Comparison of ENCODE assay signal across 19 cellular contexts in genomic region chr16:9849697-9850245, GRCh38.
DNase-seq lines count a peak whose midpoint lies in the region; ATAC-seq, FAIRE-seq and TF ChIP-seq lines count a peak whose summit lies in the region.
"Had no signal": no experiment of that assay in that cellular context is flagged by ENCODE, and none has a peak within 500 bp of the region (broad histone marks: within the 10 kb centered on the region; RNA-seq: fewer than 3 reads in every experiment).

No MANE protein-coding gene starts in this region.

- peak; percentile 47 for DNase-seq in DMS79 (lab: John Stamatoyannopoulos, UW)
- DNase-seq in G401 (ENCODE audit: low spot score), result peak; percentile 66
- DNase-seq in bronchial epithelial cell (ENCODE audit: low read depth), result no peak
- DNase-seq in H1 (ENCODE audit: low read depth in 1 of 2, low spot score in 2 of 2), result no peak
- no peak for DNase-seq in tibial nerve (ENCODE audit: low spot score in 2 of 2)
- no peak for DNase-seq in GM19238 (ENCODE audit: insufficient read length, low spot score)
- no peak for DNase-seq in right lobe of liver
- DNase-seq: Calu3; CD8-positive, alpha-beta T cell; GDM1; GOT3; IMR-90 had no signal

- H3K4me1 ChIP-seq in H1 (replicated peaks in 1 of 4; ENCODE audit: control insufficient read depth in 3 of 4, insufficient read depth in 4 of 4, low read length in 3 of 4) (no peaks in the 10 kb centered on the region; a peak in 1 of 7 replicates), tibial nerve (no peaks in the 10 kb centered on the region), right lobe of liver (no peaks in the 10 kb centered on the region)
- H3K4me1 ChIP-seq: HAP-1 had no signal

- no peak overlapping the region for H4K8ac ChIP-seq in H1 (ENCODE audit: extremely low read depth, insufficient read depth, low read length)

- H4K20me1 ChIP-seq in H1 (replicated peaks in 1 of 2; ENCODE audit: control insufficient read depth in 1 of 2, insufficient read depth in 2 of 2, low read length in 2 of 2), result no peaks in the 10 kb centered on the region
- H4K20me1 ChIP-seq: BLaER1 treated with 17β-estradiol and CSF1 and Interleukin-3, amounts not matched to agents 10 nM and 100 nM had no signal

- H3K79me1 ChIP-seq in H1 (ENCODE audit: low read depth, low read length), result no peaks in the 10 kb centered on the region

- H2BK5ac ChIP-seq in H1 (ENCODE audit: low read depth, low read length), result no peak overlapping the region

- no peaks in the 10 kb centered on the region for H3K79me2 ChIP-seq in H1 (ENCODE audit: control insufficient read depth in 1 of 2, insufficient read depth in 2 of 2, low read length in 2 of 2)

- peaks cover 0 to 2% of the 10 kb centered on the region in 2 experiments; a peak in 1 of 4 replicates for H3K9me3 ChIP-seq in H1 (ENCODE audit: insufficient read depth in 2 of 2, low read depth in 1 of 2, low read length in 1 of 2)
- peaks cover 0 to 5% (median 0%) of the 10 kb centered on the region in 4 donors for H3K9me3 ChIP-seq in tibial nerve
- H3K9me3 ChIP-seq in right lobe of liver, result no peaks in the 10 kb centered on the region
- H3K9me3 ChIP-seq: HAP-1 had no signal

- TF ChIP-seq RAD21 in H1 (IDR thresholded peaks at IDR 0.05 in 1 of 2, conservative IDR thresholded peaks at IDR 0.05 in 1 of 2; ENCODE audit: low read depth in 2 of 2, low read length in 2 of 2), result no peak

- CTCF ChIA-PET in H1 (lab: Charles Lee; ENCODE audit: partially characterized antibody), result no interaction called here

- no peaks in the 10 kb centered on the region for H3K36me3 ChIP-seq in bronchial epithelial cell (ENCODE audit: control insufficient read depth, insufficient read depth, low read length)
- no peaks in the 10 kb centered on the region for H3K36me3 ChIP-seq in H1 (ENCODE audit: control insufficient read depth in 2 of 4, insufficient read depth in 4 of 4, low read length in 3 of 4)
- H3K36me3 ChIP-seq in tibial nerve, result no peaks in the 10 kb centered on the region
- no peaks in the 10 kb centered on the region for H3K36me3 ChIP-seq in right lobe of liver
- H3K36me3 ChIP-seq: BLaER1 treated with 17β-estradiol and CSF1 and Interleukin-3, amounts not matched to agents 10 nM and 100 nM; HAP-1 had no signal

- TF ChIP-seq EP300 in H1 (IDR thresholded peaks at IDR 0.05; ENCODE audit: borderline replicate concordance in 1 of 2, low read depth in 2 of 2, low read length in 2 of 2) (no peak), tibial nerve (IDR thresholded peaks at IDR 0.05) (no peak)

- H4K5ac ChIP-seq in H1 (ENCODE audit: insufficient read length, low read depth, low read length), result no peak overlapping the region

- H4K91ac ChIP-seq in H1 (replicated peaks; ENCODE audit: insufficient read length, low read length), result no peak overlapping the region

- no peak overlapping the region for H2BK15ac ChIP-seq in H1 (ENCODE audit: low read length)

- H3K4ac ChIP-seq in H1 (replicated peaks; ENCODE audit: insufficient read length, low read depth, low read length), result no peak overlapping the region

- no peak overlapping the region for H2BK20ac ChIP-seq in H1 (ENCODE audit: low read length)

- FAIRE-seq in bronchial epithelial cell (lab: Jason Lieb, UNC) (peak; percentile 64), H1 (lab: Jason Lieb, UNC) (no peak)
- FAIRE-seq: GM12892, GM18507, HTR-8/SVneo, K562 had no signal

- intact Hi-C loops in right lobe of liver (cut with DNase I), result no loop called here

- peak overlapping the region; percentile 3; the same call in 1 of the 2 replicates for H2AFZ ChIP-seq in H1 (ENCODE audit: low read length)

- WGBS in H1 (ENCODE audit: extremely low coverage in 1 of 2, insufficient coverage in 1 of 2, insufficient read length in 1 of 2, insufficient replicate concordance in 2 of 2, low coverage in 1 of 2, low lambda C conversion rate in 2 of 2, missing lambda C conversion rate in 1 of 2), 2 experiments, result 92% methylated on average over 20 of the region's 20 CpGs; no CpG with 5 or more reads in 1 of the 2 experiments
- 81 to 83% methylated on average over 19 to 20 of the region's 20 CpGs for WGBS in tibial nerve, 2 donors
- 78% methylated on average over 18 of the region's 20 CpGs for WGBS in right lobe of liver (ENCODE audit: insufficient coverage, low coverage, low lambda C conversion rate, missing lambda C conversion rate)

- H3K4me3 ChIP-seq in bronchial epithelial cell (ENCODE audit: low read depth, low read length) (no peak overlapping the region), H1 (ENCODE audit: extremely low read depth in 1 of 4, insufficient read depth in 2 of 4, low read depth in 3 of 4, low read length in 4 of 4) (no peak overlapping the region), tibial nerve (no peak overlapping the region), right lobe of liver (no peak overlapping the region)
- H3K4me3 ChIP-seq: BLaER1 treated with 17β-estradiol and CSF1 and Interleukin-3, amounts not matched to agents 10 nM and 100 nM; HAP-1; K562 had no signal

- H3K14ac ChIP-seq in H1 (ENCODE audit: insufficient read length), result no peak overlapping the region

- H2BK12ac ChIP-seq in H1 (ENCODE audit: low read depth, low read length), result no peak overlapping the region; the same call in 1 of the 2 replicates

- no peaks in the 10 kb centered on the region for H3K23me2 ChIP-seq in H1 (ENCODE audit: low read depth, low read length)

- POLR2A ChIA-PET in H1 (lab: Charles Lee; ENCODE audit: partially characterized antibody), result no interaction called here

- H3K56ac ChIP-seq in H1 (replicated peaks; ENCODE audit: insufficient read length, low read depth, low read length), result no peak overlapping the region

- no peak for ATAC-seq in right lobe of liver
- ATAC-seq in HG02798 (IDR thresholded peaks at IDR 0.05; ENCODE audit: poor library complexity, unreplicated experiment), result no peak
- ATAC-seq: CD8-positive, alpha-beta T cell; K562 had no signal

- H3K27me3 ChIP-seq in bronchial epithelial cell (ENCODE audit: control insufficient read depth, insufficient read depth, low read length), result no peaks in the 10 kb centered on the region
- H3K27me3 ChIP-seq in H1 (replicated peaks in 1 of 4; ENCODE audit: control insufficient read depth in 3 of 4, extremely low read depth in 1 of 4, insufficient read depth in 3 of 4, low read length in 3 of 4), result no peaks in the 10 kb centered on the region
- H3K27me3 ChIP-seq in tibial nerve, result no peaks in the 10 kb centered on the region
- H3K27me3 ChIP-seq in right lobe of liver, result no peaks in the 10 kb centered on the region
- H3K27me3 ChIP-seq: BLaER1 treated with 17β-estradiol and CSF1 and Interleukin-3, amounts not matched to agents 10 nM and 100 nM had no signal

- in situ Hi-C loops in G401 (cut with HindIII; ENCODE audit: low sequenced_read_pairs), result no loop called here

- H3K27ac ChIP-seq in H1 (ENCODE audit: low read depth, low read length), result no peak overlapping the region
- H3K27ac ChIP-seq in tibial nerve, result no peak overlapping the region
- no peak overlapping the region for H3K27ac ChIP-seq in right lobe of liver
- H3K27ac ChIP-seq: BLaER1 treated with 17β-estradiol and CSF1 and Interleukin-3, amounts not matched to agents 10 nM and 100 nM had no signal

- no peak overlapping the region for H3K4me2 ChIP-seq in H1 (ENCODE audit: insufficient read depth in 1 of 2, low read depth in 2 of 2, low read length in 2 of 2)
- H3K4me2 ChIP-seq: BLaER1 treated with 17β-estradiol and CSF1 and Interleukin-3, amounts not matched to agents 10 nM and 100 nM had no signal

- TF ChIP-seq POLR2A in H1 (IDR thresholded peaks at IDR 0.05; ENCODE audit: control extremely low read depth in 1 of 2, low read depth in 2 of 2, low read length in 2 of 2), result no peak
- no peak for TF ChIP-seq POLR2A in tibial nerve (IDR thresholded peaks at IDR 0.05)
- no peak for TF ChIP-seq POLR2A in right lobe of liver (IDR thresholded peaks at IDR 0.05)

- H2BK120ac ChIP-seq in H1 (replicated peaks; ENCODE audit: low read depth, low read length), result no peak overlapping the region

- no peak overlapping the region for H2AK5ac ChIP-seq in H1 (ENCODE audit: low read depth, low read length)

- H3K9ac ChIP-seq in H1 (replicated peaks in 1 of 4; ENCODE audit: extremely low read depth in 1 of 4, low read depth in 3 of 4, low read length in 3 of 4), result no peak overlapping the region
- H3K9ac ChIP-seq: BLaER1 treated with 17β-estradiol and CSF1 and Interleukin-3, amounts not matched to agents 10 nM and 100 nM had no signal

- TF ChIP-seq CTCF in bronchial epithelial cell (IDR thresholded peaks at IDR 0.05; ENCODE audit: insufficient read depth, low read length, severe bottlenecking), result no peak
- TF ChIP-seq CTCF in H1 (IDR thresholded peaks at IDR 0.05; ENCODE audit: control extremely low read depth in 1 of 3, insufficient read depth in 1 of 3, low read depth in 1 of 3, low read length in 3 of 3), result no peak
- no peak for TF ChIP-seq CTCF in tibial nerve (IDR thresholded peaks at IDR 0.05)
- TF ChIP-seq CTCF in right lobe of liver (IDR thresholded peaks at IDR 0.05), result no peak

- no peak overlapping the region for H3K23ac ChIP-seq in H1 (ENCODE audit: insufficient read length)

- no peak overlapping the region for H3K18ac ChIP-seq in H1 (ENCODE audit: extremely low read depth, low read length)

TF ChIP-seq in H1, 55 proteins besides CTCF, POLR2A, EP300 and RAD21 (continues in another document):
- no peak for TF ChIP-seq CBX5 (IDR thresholded peaks at IDR 0.05; ENCODE audit: low read depth, low read length)
- no peak for TF ChIP-seq EGR1 (IDR thresholded peaks at IDR 0.05; ENCODE audit: borderline replicate concordance, low read depth, low read length)
- TF ChIP-seq FOSL1 (IDR thresholded peaks at IDR 0.05; ENCODE audit: insufficient read depth, low read depth, low read length), result no peak
- TF ChIP-seq NRF1 (IDR thresholded peaks at IDR 0.05; ENCODE audit: low read depth, low read length), result no peak
- TF ChIP-seq SIN3A (conservative IDR thresholded peaks at IDR 0.05 in 1 of 2, IDR thresholded peaks at IDR 0.05 in 1 of 2; ENCODE audit: low read depth in 1 of 2, low read length in 2 of 2), result no peak
- TF ChIP-seq CEBPB (IDR thresholded peaks at IDR 0.05; ENCODE audit: low read depth, low read length), result no peak
- no peak for TF ChIP-seq KDM1A (IDR thresholded peaks at IDR 0.05; ENCODE audit: borderline replicate concordance, low read length)
- no peak for TF ChIP-seq SP2 (IDR thresholded peaks at IDR 0.05; ENCODE audit: low read length)
- TF ChIP-seq, protein P1, sequence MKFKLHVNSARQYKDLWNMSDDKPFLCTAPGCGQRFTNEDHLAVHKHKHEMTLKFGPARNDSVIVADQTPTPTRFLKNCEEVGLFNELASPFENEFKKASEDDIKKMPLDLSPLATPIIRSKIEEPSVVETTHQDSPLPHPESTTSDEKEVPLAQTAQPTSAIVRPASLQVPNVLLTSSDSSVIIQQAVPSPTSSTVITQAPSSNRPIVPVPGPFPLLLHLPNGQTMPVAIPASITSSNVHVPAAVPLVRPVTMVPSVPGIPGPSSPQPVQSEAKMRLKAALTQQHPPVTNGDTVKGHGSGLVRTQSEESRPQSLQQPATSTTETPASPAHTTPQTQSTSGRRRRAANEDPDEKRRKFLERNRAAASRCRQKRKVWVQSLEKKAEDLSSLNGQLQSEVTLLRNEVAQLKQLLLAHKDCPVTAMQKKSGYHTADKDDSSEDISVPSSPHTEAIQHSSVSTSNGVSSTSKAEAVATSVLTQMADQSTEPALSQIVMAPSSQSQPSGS (IDR thresholded peaks at IDR 0.05; ENCODE audit: low read length), result no peak
- no peak for TF ChIP-seq NANOG (IDR thresholded peaks at IDR 0.05; ENCODE audit: insufficient read depth, low read depth, low read length, poor library complexity, severe bottlenecking)

Comparison
In these comparisons a context has a peak if more than half of its experiments do, and no peak if none do; other contexts are left out.
1. DNase-seq: peak in DMS79 (single experiment) and G401 (single experiment); none in bronchial epithelial cell (single experiment), H1 (0 of 2), tibial nerve (0 of 2), GM19238 (single experiment) and right lobe of liver (0 of 3).